In genomic region chr9:18020254-18020745, GRCh38 we compare ENCODE assay signal across 20 cellular contexts.
DNase-seq lines count a peak whose midpoint lies in the region; ATAC-seq, FAIRE-seq and TF ChIP-seq lines count a peak whose summit lies in the region.
"Had no signal": no experiment of that assay in that cellular context is flagged by ENCODE, and none has a peak within 500 bp of the region (broad histone marks: within the 10 kb centered on the region; RNA-seq: fewer than 3 reads in every experiment).

No MANE protein-coding gene starts in this region.

- no peak for TF ChIP-seq RAD21 in GM12878 (IDR thresholded peaks at IDR 0.05; ENCODE audit: insufficient read depth, low read depth, low read length)

- no peaks in the 10 kb centered on the region for H4K20me1 ChIP-seq in GM12878 (ENCODE audit: control insufficient read depth, insufficient read depth)

- no peak for FAIRE-seq in GM12878 (lab: Jason Lieb, UNC)
- FAIRE-seq: GM18507, H1 had no signal

- intact Hi-C loops in GM12878 (cut with micrococcal nuclease; ENCODE audit: unreplicated experiment) (no loop called here), sigmoid colon (cut with DNase I) (no loop called here)

- H3K9me3 ChIP-seq in GM12878 (replicated peaks; ENCODE audit: control insufficient read depth, insufficient read depth, low read length) (no peaks in the 10 kb centered on the region), sigmoid colon (peaks cover 0 to 6% (median 2%) of the 10 kb centered on the region in 4 donors)

- ATAC-seq in GM12878, result no peak
- ATAC-seq in GM18858 (IDR thresholded peaks at IDR 0.05; ENCODE audit: unreplicated experiment), result no peak
- no peak for ATAC-seq in HG03439 (IDR thresholded peaks at IDR 0.05; ENCODE audit: unreplicated experiment)

- H3K27ac ChIP-seq in GM12878 (ENCODE audit: control insufficient read depth, insufficient read depth), result no peak overlapping the region
- peak overlapping the region in 1 of 4 donors; percentile 38 for H3K27ac ChIP-seq in sigmoid colon
- H3K27ac ChIP-seq in RWPE1, result no peak overlapping the region
- H3K27ac ChIP-seq: GM23248 had no signal

- POLR2A ChIA-PET in GM12878 (lab: Charles Lee) (no interaction called here), RWPE1 (lab: Yijun Ruan, JAX; ENCODE audit: low non-redundant PET) (no interaction called here)

- RAD21 ChIA-PET in GM12878 (lab: Charles Lee; ENCODE audit: unreplicated experiment), result no interaction called here

- BruUV-seq in GM12878 (replicated peaks; lab: Mats Ljungman, UMichigan), result no TSS peak

- H3K4me3 ChIP-seq in NB4 (ENCODE audit: low read depth, low read length) (no peak overlapping the region), GM12878 (no peak overlapping the region), sigmoid colon (no peak overlapping the region)
- H3K4me3 ChIP-seq: GM23248 had no signal

- H3K27me3 ChIP-seq in GM12878 (replicated peaks in 1 of 2; ENCODE audit: control insufficient read depth in 2 of 2, insufficient read depth in 2 of 2, low read length in 1 of 2) (no peaks in the 10 kb centered on the region), sigmoid colon (no peaks in the 10 kb centered on the region)

- WGBS in GM12878 (ENCODE audit: insufficient coverage, insufficient replicate concordance, low lambda C conversion rate, missing lambda C conversion rate), result 24% methylated on average over 6 of the region's 6 CpGs
- 73 to 81% methylated on average over 6 of the region's 6 CpGs for WGBS in sigmoid colon, 2 donors

- SMC1A ChIA-PET in GM12878 (lab: Charles Lee; ENCODE audit: uncharacterized antibody, unreplicated experiment), result interaction anchor here (0.6 to 1.0 kb wide), 2 partner anchors 11 to 12 kb away, joined by 3 read pairs; no protein-coding TSS in a partner anchor

- TF ChIP-seq POLR2A in NB4 (IDR thresholded peaks at IDR 0.05; ENCODE audit: extremely low read depth, insufficient read length) (no peak), GM12878 (IDR thresholded peaks at IDR 0.05; ENCODE audit: low read depth, low read length) (no peak), sigmoid colon (IDR thresholded peaks at IDR 0.05) (no peak)

- no peaks in the 10 kb centered on the region for H3K4me1 ChIP-seq in GM12878 (ENCODE audit: control insufficient read depth, insufficient read depth, low read length)
- H3K4me1 ChIP-seq in sigmoid colon, result no peaks in the 10 kb centered on the region

- H3K9ac ChIP-seq in GM12878 (ENCODE audit: control insufficient read depth, insufficient read depth, low read length), result no peak overlapping the region
- H3K9ac ChIP-seq: GM23248 had no signal

- no peak for TF ChIP-seq EP300 in GM12878 (IDR thresholded peaks at IDR 0.05; ENCODE audit: borderline replicate concordance in 1 of 2, control insufficient read depth in 1 of 2, low read depth in 2 of 2, low read length in 2 of 2)
- TF ChIP-seq EP300 in sigmoid colon (IDR thresholded peaks at IDR 0.05), result no peak

- H2AFZ ChIP-seq in GM12878 (ENCODE audit: control insufficient read depth, low read depth, low read length), result no peak overlapping the region
- H2AFZ ChIP-seq: GM23248 had no signal

- peak; percentile 7 for DNase-seq in KBM-7
- DNase-seq in NB4 (ENCODE audit: low read depth), result peak; percentile 26
- DNase-seq in GM12878 (ENCODE audit: low read depth, low spot score), result no peak
- peak; percentile 36 for DNase-seq in sigmoid colon
- DNase-seq in RWPE1 (ENCODE audit: low spot score), result no peak
- no peak for DNase-seq in NCI-H82 treated with DMSO at 0.1 percent for 48 hours (lab: John Stamatoyannopoulos, UW; ENCODE audit: unreplicated experiment)
- DNase-seq: C1 segment of cervical spinal cord; Calu3; CD4-positive, alpha-beta memory T cell; COR-L47; DMS53; DMS79 treated with DMSO at 0.1 percent for 48 hours; GF-D8; GM23248; H7; HCEC 1CT had no signal

- no peak overlapping the region for H3K4me2 ChIP-seq in GM12878 (ENCODE audit: control insufficient read depth, insufficient read depth)

- in situ Hi-C loops in KBM-7 (cut with MboI; ENCODE audit: low pct_unique_long_range_greater_than_20kb, low sequenced_read_pairs) (no loop called here), GM12878 (cut with MboI) (no loop called here)

- CTCF ChIA-PET in GM12878 (lab: Yijun Ruan, JAX) (interaction anchor here (1.9 kb wide), 1 partner anchor 209 kb away, joined by 5 read pairs; no protein-coding TSS in a partner anchor), RWPE1 (lab: Yijun Ruan, JAX) (interaction anchor here (0.7 kb wide), 1 partner anchor 12 kb away, joined by 3 read pairs; no protein-coding TSS in a partner anchor)

- H3K36me3 ChIP-seq in GM12878 (ENCODE audit: control insufficient read depth in 2 of 2, insufficient read depth in 2 of 2, low read length in 1 of 2) (no peaks in the 10 kb centered on the region), sigmoid colon (no peaks in the 10 kb centered on the region)

- no peak for TF ChIP-seq CTCF in NB4 (IDR thresholded peaks at IDR 0.05; ENCODE audit: low read depth, low read length)
- no peak for TF ChIP-seq CTCF in GM12878 (IDR thresholded peaks at IDR 0.05 in 2 of 3, conservative IDR thresholded peaks at IDR 0.05 in 1 of 3; ENCODE audit: control insufficient read depth in 2 of 3, extremely low read depth in 1 of 3, insufficient read depth in 1 of 3, low read depth in 3 of 3, low read length in 3 of 3)
- TF ChIP-seq CTCF in sigmoid colon (IDR thresholded peaks at IDR 0.05), result no peak
- no peak for TF ChIP-seq CTCF in RWPE1 (conservative IDR thresholded peaks at IDR 0.05; ENCODE audit: low read depth)

- H3K79me2 ChIP-seq in GM12878 (ENCODE audit: control insufficient read depth, insufficient read depth, low read length), result no peaks in the 10 kb centered on the region

TF ChIP-seq in GM12878, 131 proteins besides CTCF, POLR2A, EP300 and RAD21:
- TF ChIP-seq SPI1 (IDR thresholded peaks at IDR 0.05; ENCODE audit: borderline replicate concordance, insufficient read depth, low read depth, low read length) (peak; percentile 69), ZNF207 (IDR thresholded peaks at IDR 0.05; ENCODE audit: borderline replicate concordance) (no peak)

Comparison
In these comparisons a context has a peak if more than half of its experiments do, and no peak if none do; other contexts are left out.
1. DNase-seq: peak in KBM-7 (single experiment), NB4 (single experiment) and sigmoid colon (single experiment); none in GM12878 (single experiment), RWPE1 (single experiment) and NCI-H82 treated with DMSO at 0.1 percent for 48 hours (single experiment).